Comparison of ENCODE assay signal across 13 cellular contexts in the genomic region with DNA sequence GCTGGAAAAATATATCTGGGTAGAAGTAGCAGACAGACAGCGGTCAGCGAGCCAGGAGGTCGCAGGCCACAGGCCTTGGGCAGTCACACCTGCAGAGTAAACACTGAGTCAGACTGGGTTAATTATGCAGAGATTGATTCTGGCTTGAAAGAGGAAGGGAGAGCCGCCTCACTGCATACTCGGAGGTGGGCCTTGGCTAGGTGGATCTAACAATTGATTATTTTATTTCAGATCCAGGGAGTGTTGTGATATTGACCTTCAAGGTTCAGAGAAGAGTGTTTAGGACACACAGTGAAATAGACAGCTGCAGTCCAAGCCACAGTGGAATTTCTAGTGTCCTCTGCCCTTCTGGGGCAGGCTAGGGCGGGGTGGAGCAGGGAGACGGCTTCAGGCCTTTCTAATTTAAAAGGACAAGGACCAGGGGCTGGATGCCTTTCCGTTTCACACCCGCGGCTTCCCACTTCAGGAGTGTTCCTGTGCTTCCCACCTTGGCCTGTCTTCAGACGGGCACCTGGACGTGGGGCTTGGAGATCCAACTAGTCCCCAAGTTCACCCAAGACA.
DNase-seq lines count a peak whose midpoint lies in the region; ATAC-seq and TF ChIP-seq lines count a peak whose summit lies in the region.
"Had no signal": no experiment of that assay in that cellular context is flagged by ENCODE, and none has a peak within 500 bp of the region (broad histone marks: within the 10 kb centered on the region; RNA-seq: fewer than 3 reads in every experiment).

No MANE protein-coding gene starts in this region.

- no peaks in the 10 kb centered on the region for H3K36me3 ChIP-seq in lung (ENCODE audit: control insufficient read depth in 2 of 2, insufficient read depth in 2 of 2, low read length in 2 of 2)
- H3K36me3 ChIP-seq: BLaER1 treated with 17β-estradiol and CSF1 and Interleukin-3, amounts not matched to agents 10 nM and 100 nM; prostate gland; tibial artery had no signal

- no peak overlapping the region for H3K4me3 ChIP-seq in lung
- H3K4me3 ChIP-seq: BLaER1 treated with 17β-estradiol and CSF1 and Interleukin-3, amounts not matched to agents 10 nM and 100 nM; prostate gland; tibial artery had no signal

- peaks cover 0 to 5% of the 10 kb centered on the region in 2 donors for H3K4me1 ChIP-seq in lung (ENCODE audit: control insufficient read depth in 2 of 2, insufficient read depth in 2 of 2, low read length in 2 of 2)
- H3K4me1 ChIP-seq: tibial artery had no signal

- H3K9me3 ChIP-seq in lung (ENCODE audit: control insufficient read depth in 2 of 2, insufficient read depth in 1 of 2, low read length in 1 of 2): no peaks in the 10 kb centered on the region
- H3K9me3 ChIP-seq: prostate gland had no signal

- TF ChIP-seq CTCF in lung (IDR thresholded peaks at IDR 0.05; ENCODE audit: control extremely low read depth, extremely low read depth): no peak

- H3K27ac Mint-ChIP-seq in stimulated activated naive CD8-positive, alpha-beta T cell treated with anti-CD3 and anti-CD28 coated beads, Interleukin-15, amount 100 ng/mL, for 72 hours: no peak overlapping the region

- ATAC-seq in lung (ENCODE audit: insufficient read depth, low FRiP score) (peak; percentile 58), GM18868 (IDR thresholded peaks at IDR 0.05; ENCODE audit: unreplicated experiment) (no peak)
- ATAC-seq in stimulated activated naive CD8-positive, alpha-beta T cell treated with anti-CD3 and anti-CD28 coated beads, Interleukin-15, amount 100 ng/mL, for 72 hours: no peak

- no peaks in the 10 kb centered on the region for H3K27me3 Mint-ChIP-seq in stimulated activated naive CD8-positive, alpha-beta T cell treated with anti-CD3 and anti-CD28 coated beads, Interleukin-15, amount 100 ng/mL, for 72 hours

- in situ Hi-C loops in T47D (cut with HindIII; ENCODE audit: low pct_unique_long_range_greater_than_20kb, low sequenced_read_pairs): no loop called here

- H3K27ac ChIP-seq in lung (ENCODE audit: low read depth in 1 of 2, low read length in 1 of 2): no peak overlapping the region
- H3K27ac ChIP-seq: BLaER1 treated with 17β-estradiol and CSF1 and Interleukin-3, amounts not matched to agents 10 nM and 100 nM; prostate gland; tibial artery had no signal

- DNase-seq in COLO668 (lab: John Stamatoyannopoulos, UW; ENCODE audit: unreplicated experiment) (peak; percentile 23), HuH-7 (ENCODE audit: low spot score) (peak; percentile 67), T47D (ENCODE audit: low read depth in 1 of 2, low spot score in 1 of 2) (peak; percentile 63 to 72), lung (ENCODE audit: low spot score) (no peak), activated gamma-delta T cell treated with Interleukin-2 at 50 U/mL for 16 hours (no peak), C1 segment of cervical spinal cord (lab: John Stamatoyannopoulos, UW) (no peak)
- DNase-seq in stimulated activated naive CD8-positive, alpha-beta T cell treated with anti-CD3 and anti-CD28 coated beads, Interleukin-15, amount 100 ng/mL, for 72 hours: no peak
- DNase-seq: HCEC 1CT, NCI-H1092 treated with DMSO at 0.1 percent for 48 hours had no signal

- 72 to 82% methylated on average over 12 of the region's 12 CpGs for WGBS in lung, 2 donors

- no peaks in the 10 kb centered on the region for H3K27me3 ChIP-seq in lung (ENCODE audit: control insufficient read depth, insufficient read depth)
- H3K27me3 ChIP-seq: BLaER1 treated with 17β-estradiol and CSF1 and Interleukin-3, amounts not matched to agents 10 nM and 100 nM had no signal

- H3K4me3 Mint-ChIP-seq in stimulated activated naive CD8-positive, alpha-beta T cell treated with anti-CD3 and anti-CD28 coated beads, Interleukin-15, amount 100 ng/mL, for 72 hours: no peak overlapping the region

- H3K9me3 Mint-ChIP-seq in stimulated activated naive CD8-positive, alpha-beta T cell treated with anti-CD3 and anti-CD28 coated beads, Interleukin-15, amount 100 ng/mL, for 72 hours: no peaks in the 10 kb centered on the region

- no peaks in the 10 kb centered on the region for H3K4me1 Mint-ChIP-seq in stimulated activated naive CD8-positive, alpha-beta T cell treated with anti-CD3 and anti-CD28 coated beads, Interleukin-15, amount 100 ng/mL, for 72 hours

Comparison
In these comparisons a context has a peak if more than half of its experiments do, and no peak if none do; other contexts are left out.
1. DNase-seq: peak in COLO668 (single experiment), HuH-7 (single experiment) and T47D (2 of 2); none in lung (single experiment), activated gamma-delta T cell treated with Interleukin-2 at 50 U/mL for 16 hours (single experiment), C1 segment of cervical spinal cord (0 of 14) and stimulated activated naive CD8-positive, alpha-beta T cell treated with anti-CD3 and anti-CD28 coated beads, Interleukin-15, amount 100 ng/mL, for 72 hours (0 of 2).